ENCODE assay signal across 12 cellular contexts in the genomic region with DNA sequence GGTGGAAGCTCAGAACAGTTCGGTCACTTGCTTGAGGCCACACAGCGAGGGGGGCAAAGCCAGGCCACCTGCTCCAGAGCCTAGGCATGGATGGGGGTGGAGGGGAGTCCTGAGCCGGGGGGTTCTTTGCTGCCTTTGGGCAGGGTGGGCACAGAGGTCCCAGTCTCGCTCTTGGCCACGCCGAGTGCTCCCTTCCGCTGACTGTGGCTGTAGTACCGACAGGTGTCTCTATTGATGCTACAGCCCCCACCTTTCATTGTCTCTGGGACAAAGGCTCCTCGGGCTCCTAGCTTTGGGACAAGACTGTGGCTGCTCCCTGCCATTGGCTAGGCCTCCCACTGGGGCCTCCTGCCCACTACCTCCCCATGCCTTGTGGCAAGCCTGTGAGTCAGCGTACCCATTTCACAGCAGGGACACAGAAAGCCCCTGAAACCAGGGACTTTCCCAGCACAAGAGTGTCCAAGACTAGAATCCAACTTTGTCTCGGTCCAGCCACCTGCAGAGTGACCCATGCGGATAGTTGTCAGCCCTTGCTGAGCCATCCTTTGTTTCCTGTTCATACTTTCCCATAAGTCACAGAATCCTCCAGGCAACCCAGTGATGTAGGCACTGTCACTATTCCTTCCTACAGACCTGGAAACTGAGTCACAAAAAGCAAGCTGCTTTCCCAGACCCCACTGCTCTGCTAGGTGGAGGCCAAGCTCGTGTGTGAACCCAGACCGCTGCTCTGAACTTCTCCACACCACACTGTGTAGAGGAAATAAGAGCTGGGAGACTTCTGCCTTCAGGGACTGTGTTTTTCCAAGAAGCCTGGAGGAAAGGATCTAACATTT. TPM values are rescaled to one million over a fixed set of nuclear protein-coding genes. Genes with fewer than 3 reads are reported as not detected.
DNase-seq lines count a peak whose midpoint lies in the region; ATAC-seq, FAIRE-seq and TF ChIP-seq lines count a peak whose summit lies in the region.
"Had no signal": no experiment of that assay in that cellular context is flagged by ENCODE, and none has a peak within 500 bp of the region (broad histone marks: within the 10 kb centered on the region; RNA-seq: fewer than 3 reads in every experiment).

No MANE protein-coding gene starts in this region.

- intact Hi-C loops in natural killer cell (cut with micrococcal nuclease): no loop called here

- H3K9me3 Mint-ChIP-seq in activated T-cell treated with anti-CD3 and anti-CD28 coated beads, Interleukin-2, amount 50 U/mL, for 4 hours: no peaks in the 10 kb centered on the region
- no peaks in the 10 kb centered on the region for H3K9me3 Mint-ChIP-seq in natural killer cell

- H3K9me3 ChIP-seq in DND-41 (ENCODE audit: insufficient read depth, low read length, severe bottlenecking) (no peaks in the 10 kb centered on the region), small intestine (ENCODE audit: control insufficient read depth, low read depth) (no peaks in the 10 kb centered on the region)
- H3K9me3 ChIP-seq: adrenal gland, psoas muscle had no signal

- H3K4me3 Mint-ChIP-seq in activated T-cell treated with anti-CD3 and anti-CD28 coated beads, Interleukin-2, amount 50 U/mL, for 4 hours: peak overlapping the region; percentile 53
- peak overlapping the region; percentile 60 for H3K4me3 Mint-ChIP-seq in natural killer cell

- no peaks in the 10 kb centered on the region for H3K27me3 Mint-ChIP-seq in activated T-cell treated with anti-CD3 and anti-CD28 coated beads, Interleukin-2, amount 50 U/mL, for 4 hours (ENCODE audit: low read depth)
- H3K27me3 Mint-ChIP-seq in natural killer cell (ENCODE audit: low read depth in 2 of 2): peaks cover 3 to 24% of the 10 kb centered on the region in 2 donors

- peak overlapping the region; percentile 33; the same call in 1 of the 2 replicates for H3K27ac ChIP-seq in DND-41 (ENCODE audit: low read length)
- H3K27ac ChIP-seq in HL-60 (replicated peaks): peak overlapping the region; percentile 93
- no peak overlapping the region for H3K27ac ChIP-seq in small intestine (ENCODE audit: low read depth in 1 of 2, low read length in 1 of 2)
- H3K27ac ChIP-seq: adrenal gland, psoas muscle had no signal

- H3K36me3 Mint-ChIP-seq in activated T-cell treated with anti-CD3 and anti-CD28 coated beads, Interleukin-2, amount 50 U/mL, for 4 hours (ENCODE audit: insufficient read depth): no peaks in the 10 kb centered on the region
- no peaks in the 10 kb centered on the region for H3K36me3 Mint-ChIP-seq in natural killer cell

- no peak for TF ChIP-seq CTCF in DND-41 (IDR thresholded peaks at IDR 0.05; ENCODE audit: borderline replicate concordance, extremely low read depth, low read length, poor library complexity, severe bottlenecking)
- no peak for TF ChIP-seq CTCF in HL-60 (IDR thresholded peaks at IDR 0.05; ENCODE audit: insufficient read depth, low read length)
- no peak for TF ChIP-seq CTCF in natural killer cell (IDR thresholded peaks at IDR 0.05)

- H3K36me3 ChIP-seq in DND-41 (ENCODE audit: insufficient read depth, low read length) (no peaks in the 10 kb centered on the region), small intestine (ENCODE audit: control insufficient read depth in 2 of 2, insufficient read depth in 2 of 2, low read length in 2 of 2) (no peaks in the 10 kb centered on the region)
- H3K36me3 ChIP-seq: adrenal gland had no signal

- no peaks in the 10 kb centered on the region for H3K79me2 ChIP-seq in DND-41 (ENCODE audit: insufficient read depth, low read length)

- DNase-seq in DND-41 (no peak), HL-60 (ENCODE audit: low read depth in 1 of 2, low spot score in 1 of 2) (peak in 1 of 2 experiments; percentile 36), natural killer cell (no peak), HEK293T (ENCODE audit: extremely low spot score) (no peak), small intestine (no peak)
- DNase-seq in activated T-cell treated with anti-CD3 and anti-CD28 coated beads, Interleukin-2, amount 50 U/mL, for 4 hours: no peak
- DNase-seq: adrenal gland; DMS153; effector CD8-positive, alpha-beta T cell; psoas muscle had no signal

- ATAC-seq in DND-41 (ENCODE audit: insufficient read depth, low read depth): peak; percentile 23; the same call in 2 of the 3 replicates
- ATAC-seq in activated T-cell treated with anti-CD3 and anti-CD28 coated beads, Interleukin-2, amount 50 U/mL, for 4 hours: peak; percentile 76
- ATAC-seq in natural killer cell: peak in 2 of 3 donors; percentile 46 to 74
- no peak for ATAC-seq in GM18858 (IDR thresholded peaks at IDR 0.05; ENCODE audit: unreplicated experiment)
- no peak for ATAC-seq in HG03378 (IDR thresholded peaks at IDR 0.05; ENCODE audit: unreplicated experiment)
- ATAC-seq: psoas muscle had no signal

- H3K27me3 ChIP-seq in DND-41 (ENCODE audit: insufficient read depth, low read length, poor library complexity): peaks cover 43% of the 10 kb centered on the region
- no peaks in the 10 kb centered on the region for H3K27me3 ChIP-seq in HL-60 (ENCODE audit: insufficient read depth, poor library complexity, severe bottlenecking)
- H3K27me3 ChIP-seq in small intestine (ENCODE audit: control insufficient read depth in 2 of 2, insufficient read depth in 2 of 2, low read length in 2 of 2): no peaks in the 10 kb centered on the region
- H3K27me3 ChIP-seq: adrenal gland had no signal

- CTCF ChIA-PET in HEK293T (lab: Yijun Ruan, JAX): no interaction called here

- H3K4me1 ChIP-seq in DND-41 (ENCODE audit: insufficient read depth, low read length) (peaks cover 19% of the 10 kb centered on the region), small intestine (ENCODE audit: control insufficient read depth in 2 of 2, insufficient read depth in 1 of 2, low read depth in 1 of 2, low read length in 1 of 2) (no peaks in the 10 kb centered on the region)
- H3K4me1 ChIP-seq: psoas muscle had no signal

- POLR2A ChIA-PET in HEK293T (lab: Yijun Ruan, JAX): no interaction called here

- peaks cover 63% of the 10 kb centered on the region for H4K20me1 ChIP-seq in DND-41 (ENCODE audit: insufficient read depth, low read length)

- H3K4me1 Mint-ChIP-seq in activated T-cell treated with anti-CD3 and anti-CD28 coated beads, Interleukin-2, amount 50 U/mL, for 4 hours (ENCODE audit: low read depth): peaks cover 36% of the 10 kb centered on the region
- peaks cover 29 to 32% of the 10 kb centered on the region in 2 donors for H3K4me1 Mint-ChIP-seq in natural killer cell

- H3K27ac Mint-ChIP-seq in natural killer cell: peak overlapping the region in 1 of 2 donors; percentile 74

- H3K9ac ChIP-seq in DND-41 (ENCODE audit: low read depth, low read length): no peak overlapping the region

- H2AFZ ChIP-seq in DND-41 (ENCODE audit: low read depth, low read length): no peak overlapping the region

- H3K4me2 ChIP-seq in DND-41 (ENCODE audit: insufficient read depth, low read length): no peak overlapping the region

- 79 to 90% (median 81%) methylated on average over 10 to 14 of the region's 14 CpGs for WGBS in small intestine, 3 donors

- no peak overlapping the region for H3K4me3 ChIP-seq in DND-41 (ENCODE audit: low read depth in 1 of 2, low read length in 2 of 2)
- H3K4me3 ChIP-seq in HL-60 (replicated peaks; ENCODE audit: insufficient read depth, low read length): no peak overlapping the region
- no peak overlapping the region for H3K4me3 ChIP-seq in small intestine (ENCODE audit: low read depth in 1 of 2, low read length in 2 of 2)
- H3K4me3 ChIP-seq: adrenal gland, psoas muscle had no signal

- no peak for FAIRE-seq in small intestine (lab: Jason Lieb, UNC)

TF ChIP-seq in HEK293T, 16 proteins besides CTCF, POLR2A, EP300 and RAD21:
- TF ChIP-seq, protein P1, sequence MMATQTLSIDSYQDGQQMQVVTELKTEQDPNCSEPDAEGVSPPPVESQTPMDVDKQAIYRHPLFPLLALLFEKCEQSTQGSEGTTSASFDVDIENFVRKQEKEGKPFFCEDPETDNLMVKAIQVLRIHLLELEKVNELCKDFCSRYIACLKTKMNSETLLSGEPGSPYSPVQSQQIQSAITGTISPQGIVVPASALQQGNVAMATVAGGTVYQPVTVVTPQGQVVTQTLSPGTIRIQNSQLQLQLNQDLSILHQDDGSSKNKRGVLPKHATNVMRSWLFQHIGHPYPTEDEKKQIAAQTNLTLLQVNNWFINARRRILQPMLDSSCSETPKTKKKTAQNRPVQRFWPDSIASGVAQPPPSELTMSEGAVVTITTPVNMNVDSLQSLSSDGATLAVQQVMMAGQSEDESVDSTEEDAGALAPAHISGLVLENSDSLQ (IDR thresholded peaks at IDR 0.05): no peak
- TF ChIP-seq CTBP1 (IDR thresholded peaks at IDR 0.05; ENCODE audit: borderline replicate concordance) (no peak), HDGF (IDR thresholded peaks at IDR 0.05; ENCODE audit: borderline replicate concordance) (no peak), NFRKB (IDR thresholded peaks at IDR 0.05) (no peak), LEF1 (IDR thresholded peaks at IDR 0.05; ENCODE audit: borderline replicate concordance) (no peak), SUZ12 (IDR thresholded peaks at IDR 0.05) (no peak), SP1 (IDR thresholded peaks at IDR 0.05) (no peak), BHLHE40 (IDR thresholded peaks at IDR 0.05; ENCODE audit: borderline replicate concordance) (no peak), TARDBP (IDR thresholded peaks at IDR 0.05) (no peak), ARNT (IDR thresholded peaks at IDR 0.05) (no peak), FOXK2 (IDR thresholded peaks at IDR 0.05) (no peak), ZNF384 (IDR thresholded peaks at IDR 0.05) (no peak), FOXM1 (IDR thresholded peaks at IDR 0.05; ENCODE audit: borderline replicate concordance) (no peak)

RNA-seq across cellular contexts. Expression of a gene that starts 17.2 kb away (rescaled TPM):
- total RNA-seq in activated T-cell treated with anti-CD3 and anti-CD28 coated beads, Interleukin-2, amount 50 U/mL, for 4 hours: under 1 TPM in 2 of 3 donors, not detected in 1; 0.10 to 0.50 TPM
- total RNA-seq in natural killer cell: 1 to 10 TPM in 2 of 3 donors, not detected in 1; 1.1 to 1.2 TPM
- polyA plus RNA-seq in small intestine: 1 to 10 TPM in 2 of 3 donors, under 1 TPM in 1; 0.67 to 3.6 (median 2.4) TPM

Comparison
In these comparisons a context has a peak if more than half of its experiments do, and no peak if none do; other contexts are left out.
1. ATAC-seq: peak in DND-41 (single experiment), activated T-cell treated with anti-CD3 and anti-CD28 coated beads, Interleukin-2, amount 50 U/mL, for 4 hours (2 of 2) and natural killer cell (2 of 3); none in GM18858 (single experiment) and HG03378 (single experiment).
2. H3K27ac ChIP-seq: peak in DND-41 (single experiment) and HL-60 (single experiment); none in small intestine (0 of 2).